In the genomic region with DNA sequence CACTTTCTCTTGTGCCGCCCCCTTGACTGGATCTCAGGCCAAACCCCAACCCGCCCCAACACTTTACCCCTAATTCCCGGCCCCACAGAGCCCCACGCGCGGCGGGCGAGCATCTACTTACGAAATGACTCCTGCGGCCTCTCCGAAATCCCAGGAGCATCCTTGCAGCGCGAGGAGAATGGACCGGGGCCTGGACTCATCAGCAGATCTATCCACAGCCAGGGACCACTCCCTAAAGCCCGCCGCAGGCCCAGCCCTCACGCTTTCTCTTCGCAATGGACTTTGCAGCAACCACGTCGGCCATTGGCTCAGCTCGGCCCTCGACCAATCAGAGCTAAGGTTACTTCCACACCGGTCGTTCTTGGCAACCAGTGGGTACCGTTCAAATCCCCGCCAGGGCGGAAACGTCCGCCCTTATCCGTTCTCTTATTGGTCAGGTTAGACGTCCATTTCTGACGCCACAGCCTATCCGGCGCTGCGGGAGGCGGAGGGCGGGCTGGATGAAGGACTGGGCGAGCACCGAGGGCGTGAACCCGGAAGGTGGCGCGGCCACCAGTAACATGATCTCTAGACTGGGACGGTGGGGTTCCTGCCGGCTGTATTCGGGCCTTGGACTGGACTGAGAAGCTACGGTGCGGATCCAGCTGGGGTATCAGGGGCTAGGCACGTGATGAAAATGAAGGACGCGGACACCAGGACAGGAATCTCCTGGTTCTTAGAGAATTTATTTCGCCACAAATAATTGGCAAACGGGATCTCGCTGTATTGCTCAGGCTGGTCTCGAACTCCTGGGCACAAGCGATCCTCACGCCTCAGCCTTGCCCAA, we compare ENCODE assay signal across 7 cellular contexts.
DNase-seq lines count a peak whose midpoint lies in the region; ATAC-seq and TF ChIP-seq lines count a peak whose summit lies in the region.

Gene CEP89 (minus strand): TSS at position 244 of the 826 bp plus-strand sequence. CDS start 84 bp downstream, at position 160.
Gene FAAP24 (plus strand): TSS at position 528 of the 826 bp plus-strand sequence. CDS start 955 bp downstream, outside the sequence.

- TF ChIP-seq CTCF in astrocyte of the spinal cord (IDR thresholded peaks at IDR 0.05; ENCODE audit: low read depth, low read length), result no peak

- in situ Hi-C loops in astrocyte of the spinal cord (cut with HindIII; ENCODE audit: low sequenced_read_pairs), result no loop called here

- peak; percentile 91 for ATAC-seq in GM18508 (IDR thresholded peaks at IDR 0.05; ENCODE audit: insufficient read depth, unreplicated experiment)
- peak; percentile 97 for ATAC-seq in HG02981 (IDR thresholded peaks at IDR 0.05; ENCODE audit: unreplicated experiment)

- DNase-seq in NCI-H2029 (lab: John Stamatoyannopoulos, UW) (peak; percentile 98), T-helper 9 cell (peak; percentile 94), astrocyte of the spinal cord (ENCODE audit: low read depth, low spot score) (peak; percentile 100), hypothalamus (lab: John Stamatoyannopoulos, UW) (peak; percentile 71 to 99 (median 97)), retina (peak; percentile 100)

- H3K4me3 ChIP-seq in astrocyte of the spinal cord (ENCODE audit: low read depth, low read length), result peak within 1 kb of the TSS; percentile 93

Comparison
In these comparisons a context has a peak if more than half of its experiments do, and no peak if none do; other contexts are left out.
1. Peak in every context shown above with its lines: DNase-seq, ATAC-seq and H3K4me3 ChIP-seq.